ENCODE assay signal across 8 cellular contexts in genomic region chrX:54182194-54182863, GRCh38. TPM values are rescaled to one million over a fixed set of nuclear protein-coding genes. Genes with fewer than 3 reads are reported as not detected.
A peak's percentile ranks its signal among the peaks of the same experiment; 100 is the strongest.
DNase-seq lines count a peak whose midpoint lies in the region; ATAC-seq and TF ChIP-seq lines count a peak whose summit lies in the region.

No MANE protein-coding gene starts in this region.

- H3K9me3 Mint-ChIP-seq in GM23338, result no peaks in the 10 kb centered on the region

- H3K27ac ChIP-seq in GM23338 (ENCODE audit: low read depth) (0 out of 2 replicates have a peak overlapping the region, but pooled peaks have one; percentile 88), angular gyrus (ENCODE audit: low read depth, low read length) (peak overlapping the region; percentile 80)

- H3K4me2 ChIP-seq in GM23338 (peak overlapping the region; percentile 82), Loucy (ENCODE audit: low read depth, low read length, poor library complexity, severe bottlenecking) (peak overlapping the region; percentile 83)

- no peak overlapping the region for H2AFZ ChIP-seq in GM23338
- no peak overlapping the region for H2AFZ ChIP-seq in Loucy (ENCODE audit: low read length)

- peak overlapping the region; percentile 67 for H3K4me3 ChIP-seq in GM23338
- H3K4me3 ChIP-seq in Loucy (ENCODE audit: low read length, poor library complexity, severe bottlenecking), result peak overlapping the region; percentile 89

- TF ChIP-seq CTCF in GM23338 (conservative IDR thresholded peaks at IDR 0.05; ENCODE audit: low read depth in 2 of 2), result no peak
- TF ChIP-seq CTCF in Loucy (conservative IDR thresholded peaks at IDR 0.05; ENCODE audit: low read length), result no peak

- H3K4me1 Mint-ChIP-seq in GM23338, result peaks cover 37% of the 10 kb centered on the region
- H3K4me1 Mint-ChIP-seq in T-helper 17 cell, result peaks cover 37% of the 10 kb centered on the region

- H3F3A ChIP-seq in GM23338 (replicated peaks; ENCODE audit: low read depth) (no peaks in the 10 kb centered on the region), Loucy (ENCODE audit: low read depth) (no peaks in the 10 kb centered on the region)

- DNase-seq in GF-D8 (lab: John Stamatoyannopoulos, UW) (peak; percentile 7), GM23338 (ENCODE audit: low spot score) (peak; percentile 40), T-helper 17 cell (peak; percentile 29 to 45 (median 42)), hippocampal formation (lab: John Stamatoyannopoulos, UW) (peak; percentile 5 to 47), sciatic nerve (ENCODE audit: low spot score) (peak; percentile 80), NCI-H128 (lab: John Stamatoyannopoulos, UW; ENCODE audit: unreplicated experiment) (no peak)

- ATAC-seq in GM23338 (peak; percentile 79), T-helper 17 cell (peak; percentile 80), sciatic nerve (peak; percentile 76)

- H3K27ac Mint-ChIP-seq in GM23338 (no peak overlapping the region), T-helper 17 cell (peak overlapping the region; percentile 81)

- H3K4me3 Mint-ChIP-seq in GM23338 (peak overlapping the region; percentile 80), T-helper 17 cell (peak overlapping the region; percentile 84)

- H3K9me2 ChIP-seq in GM23338 (ENCODE audit: insufficient read depth) (no peaks in the 10 kb centered on the region), Loucy (replicated peaks; ENCODE audit: low read depth, low read length) (no peaks in the 10 kb centered on the region)

- peaks cover 52% of the 10 kb centered on the region for H3K79me2 ChIP-seq in GM23338 (replicated peaks; ENCODE audit: insufficient read depth)
- H3K79me2 ChIP-seq in Loucy (ENCODE audit: insufficient read depth, low read length), result peaks cover 55% of the 10 kb centered on the region

- H3K36me3 Mint-ChIP-seq in GM23338 (ENCODE audit: low read depth), result no peaks in the 10 kb centered on the region; the same call in 2 of the 3 replicates
- peaks cover 5% of the 10 kb centered on the region for H3K36me3 Mint-ChIP-seq in T-helper 17 cell (ENCODE audit: low read depth)

- no peaks in the 10 kb centered on the region for H3K36me3 ChIP-seq in GM23338 (ENCODE audit: insufficient read depth)
- H3K36me3 ChIP-seq in Loucy (ENCODE audit: insufficient read depth, low read length), result no peaks in the 10 kb centered on the region

- peaks cover 11% of the 10 kb centered on the region for H3K4me1 ChIP-seq in GM23338 (ENCODE audit: insufficient read depth)
- H3K4me1 ChIP-seq in Loucy (ENCODE audit: insufficient read depth, low read length, poor library complexity, severe bottlenecking), result peaks cover 10% of the 10 kb centered on the region

- H3K27me3 Mint-ChIP-seq in GM23338 (ENCODE audit: insufficient read depth, low read depth, poor library complexity) (no peaks in the 10 kb centered on the region), T-helper 17 cell (no peaks in the 10 kb centered on the region)

- peak overlapping the region; percentile 84 for H3K9ac ChIP-seq in Loucy (ENCODE audit: low read depth, low read length, poor library complexity, severe bottlenecking)

- H3K27me3 ChIP-seq in GM23338 (ENCODE audit: insufficient read depth), result no peaks in the 10 kb centered on the region
- H3K27me3 ChIP-seq in Loucy (ENCODE audit: insufficient read depth, low read length, poor library complexity, severe bottlenecking), result peaks cover 5% of the 10 kb centered on the region

- intact Hi-C loops in sciatic nerve (cut with DNase I), result no loop called here

- H4K20me1 ChIP-seq in GM23338 (replicated peaks; ENCODE audit: insufficient read depth) (no peaks in the 10 kb centered on the region; the same call in 1 of the 2 replicates), Loucy (ENCODE audit: insufficient read depth, low read length, poor library complexity, severe bottlenecking) (peaks cover 48% of the 10 kb centered on the region)

- H3K9me3 ChIP-seq in Loucy (ENCODE audit: insufficient read depth, low read depth, low read length) (no peaks in the 10 kb centered on the region), T-helper 17 cell (ENCODE audit: control insufficient read depth, low read length, poor library complexity, severe bottlenecking) (no peaks in the 10 kb centered on the region)

TF ChIP-seq in GM23338, 12 proteins besides CTCF, POLR2A, EP300 and RAD21:
- no peak for TF ChIP-seq ETS1 (IDR thresholded peaks at IDR 0.05)
- TF ChIP-seq JUNB (IDR thresholded peaks at IDR 0.05; ENCODE audit: unreplicated experiment), result no peak
- TF ChIP-seq ZNF462 (CRISPR knock-in tag; IDR thresholded peaks at IDR 0.05), result no peak
- TF ChIP-seq ZNF331 (CRISPR knock-in tag; IDR thresholded peaks at IDR 0.05; ENCODE audit: low read depth), result no peak
- no peak for TF ChIP-seq NANOG (IDR thresholded peaks at IDR 0.05; ENCODE audit: borderline replicate concordance)
- TF ChIP-seq STAT1 (IDR thresholded peaks at IDR 0.05; ENCODE audit: unreplicated experiment), result no peak
- TF ChIP-seq EZH2phosphoT487 (IDR thresholded peaks at IDR 0.05; ENCODE audit: unreplicated experiment), result no peak

RNA-seq across cellular contexts. Expression of gene FAM120C, which starts 0.7 kb away (rescaled TPM):
- 5.6 and 9.8 TPM in 2 replicates for total RNA-seq in GM23338 (2014; rRNA removed; shearing (Covaris generic))
- polyA plus RNA-seq in GM23338 (2016; fragmentation: Nextera tagmentation; extraction: Ambion mirVana), result 9.1 and 9.3 TPM in 2 replicates
- 10 to 100 TPM; 13.5 to 14.0 TPM for total RNA-seq in T-helper 17 cell
- 22.5 TPM for total RNA-seq in sciatic nerve
